In the genomic region with DNA sequence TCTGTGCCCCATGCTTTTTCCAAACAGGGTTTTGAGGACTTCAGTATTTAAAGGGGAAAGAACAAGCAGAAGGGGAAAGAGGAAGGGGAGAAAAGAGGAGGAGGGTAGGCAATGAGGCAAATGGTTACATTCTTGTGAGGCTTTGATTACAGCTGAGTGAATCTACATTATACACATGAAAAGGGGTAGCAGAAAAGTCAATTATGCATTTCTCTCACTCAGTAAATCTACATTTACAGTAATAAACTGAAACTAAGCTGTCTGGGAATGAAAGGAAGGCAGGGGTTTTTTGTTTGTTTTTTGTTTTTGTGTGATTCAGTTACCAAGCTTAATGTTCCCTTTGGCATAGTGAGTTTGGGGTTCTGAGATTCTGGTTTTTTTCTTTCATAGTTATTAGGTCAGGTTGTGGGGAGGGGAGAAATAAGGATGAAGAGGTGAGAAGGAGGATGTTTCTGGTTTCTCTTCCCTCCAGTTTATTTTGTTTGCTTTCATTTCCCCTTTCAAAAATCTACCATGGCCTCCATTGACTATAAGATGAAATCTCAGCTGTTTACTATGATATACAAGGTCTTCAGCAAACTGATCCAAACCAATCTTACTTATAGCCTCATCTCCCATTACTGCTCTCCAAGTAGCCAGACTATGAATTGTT, we compare ENCODE assay signal across 1 cellular context.
TF ChIP-seq lines count a peak whose summit lies in the region.

No MANE protein-coding gene starts in this region.

TF ChIP-seq in H1, 55 proteins besides CTCF, POLR2A, EP300 and RAD21 (continued from another document):
- TF ChIP-seq, protein P1, sequence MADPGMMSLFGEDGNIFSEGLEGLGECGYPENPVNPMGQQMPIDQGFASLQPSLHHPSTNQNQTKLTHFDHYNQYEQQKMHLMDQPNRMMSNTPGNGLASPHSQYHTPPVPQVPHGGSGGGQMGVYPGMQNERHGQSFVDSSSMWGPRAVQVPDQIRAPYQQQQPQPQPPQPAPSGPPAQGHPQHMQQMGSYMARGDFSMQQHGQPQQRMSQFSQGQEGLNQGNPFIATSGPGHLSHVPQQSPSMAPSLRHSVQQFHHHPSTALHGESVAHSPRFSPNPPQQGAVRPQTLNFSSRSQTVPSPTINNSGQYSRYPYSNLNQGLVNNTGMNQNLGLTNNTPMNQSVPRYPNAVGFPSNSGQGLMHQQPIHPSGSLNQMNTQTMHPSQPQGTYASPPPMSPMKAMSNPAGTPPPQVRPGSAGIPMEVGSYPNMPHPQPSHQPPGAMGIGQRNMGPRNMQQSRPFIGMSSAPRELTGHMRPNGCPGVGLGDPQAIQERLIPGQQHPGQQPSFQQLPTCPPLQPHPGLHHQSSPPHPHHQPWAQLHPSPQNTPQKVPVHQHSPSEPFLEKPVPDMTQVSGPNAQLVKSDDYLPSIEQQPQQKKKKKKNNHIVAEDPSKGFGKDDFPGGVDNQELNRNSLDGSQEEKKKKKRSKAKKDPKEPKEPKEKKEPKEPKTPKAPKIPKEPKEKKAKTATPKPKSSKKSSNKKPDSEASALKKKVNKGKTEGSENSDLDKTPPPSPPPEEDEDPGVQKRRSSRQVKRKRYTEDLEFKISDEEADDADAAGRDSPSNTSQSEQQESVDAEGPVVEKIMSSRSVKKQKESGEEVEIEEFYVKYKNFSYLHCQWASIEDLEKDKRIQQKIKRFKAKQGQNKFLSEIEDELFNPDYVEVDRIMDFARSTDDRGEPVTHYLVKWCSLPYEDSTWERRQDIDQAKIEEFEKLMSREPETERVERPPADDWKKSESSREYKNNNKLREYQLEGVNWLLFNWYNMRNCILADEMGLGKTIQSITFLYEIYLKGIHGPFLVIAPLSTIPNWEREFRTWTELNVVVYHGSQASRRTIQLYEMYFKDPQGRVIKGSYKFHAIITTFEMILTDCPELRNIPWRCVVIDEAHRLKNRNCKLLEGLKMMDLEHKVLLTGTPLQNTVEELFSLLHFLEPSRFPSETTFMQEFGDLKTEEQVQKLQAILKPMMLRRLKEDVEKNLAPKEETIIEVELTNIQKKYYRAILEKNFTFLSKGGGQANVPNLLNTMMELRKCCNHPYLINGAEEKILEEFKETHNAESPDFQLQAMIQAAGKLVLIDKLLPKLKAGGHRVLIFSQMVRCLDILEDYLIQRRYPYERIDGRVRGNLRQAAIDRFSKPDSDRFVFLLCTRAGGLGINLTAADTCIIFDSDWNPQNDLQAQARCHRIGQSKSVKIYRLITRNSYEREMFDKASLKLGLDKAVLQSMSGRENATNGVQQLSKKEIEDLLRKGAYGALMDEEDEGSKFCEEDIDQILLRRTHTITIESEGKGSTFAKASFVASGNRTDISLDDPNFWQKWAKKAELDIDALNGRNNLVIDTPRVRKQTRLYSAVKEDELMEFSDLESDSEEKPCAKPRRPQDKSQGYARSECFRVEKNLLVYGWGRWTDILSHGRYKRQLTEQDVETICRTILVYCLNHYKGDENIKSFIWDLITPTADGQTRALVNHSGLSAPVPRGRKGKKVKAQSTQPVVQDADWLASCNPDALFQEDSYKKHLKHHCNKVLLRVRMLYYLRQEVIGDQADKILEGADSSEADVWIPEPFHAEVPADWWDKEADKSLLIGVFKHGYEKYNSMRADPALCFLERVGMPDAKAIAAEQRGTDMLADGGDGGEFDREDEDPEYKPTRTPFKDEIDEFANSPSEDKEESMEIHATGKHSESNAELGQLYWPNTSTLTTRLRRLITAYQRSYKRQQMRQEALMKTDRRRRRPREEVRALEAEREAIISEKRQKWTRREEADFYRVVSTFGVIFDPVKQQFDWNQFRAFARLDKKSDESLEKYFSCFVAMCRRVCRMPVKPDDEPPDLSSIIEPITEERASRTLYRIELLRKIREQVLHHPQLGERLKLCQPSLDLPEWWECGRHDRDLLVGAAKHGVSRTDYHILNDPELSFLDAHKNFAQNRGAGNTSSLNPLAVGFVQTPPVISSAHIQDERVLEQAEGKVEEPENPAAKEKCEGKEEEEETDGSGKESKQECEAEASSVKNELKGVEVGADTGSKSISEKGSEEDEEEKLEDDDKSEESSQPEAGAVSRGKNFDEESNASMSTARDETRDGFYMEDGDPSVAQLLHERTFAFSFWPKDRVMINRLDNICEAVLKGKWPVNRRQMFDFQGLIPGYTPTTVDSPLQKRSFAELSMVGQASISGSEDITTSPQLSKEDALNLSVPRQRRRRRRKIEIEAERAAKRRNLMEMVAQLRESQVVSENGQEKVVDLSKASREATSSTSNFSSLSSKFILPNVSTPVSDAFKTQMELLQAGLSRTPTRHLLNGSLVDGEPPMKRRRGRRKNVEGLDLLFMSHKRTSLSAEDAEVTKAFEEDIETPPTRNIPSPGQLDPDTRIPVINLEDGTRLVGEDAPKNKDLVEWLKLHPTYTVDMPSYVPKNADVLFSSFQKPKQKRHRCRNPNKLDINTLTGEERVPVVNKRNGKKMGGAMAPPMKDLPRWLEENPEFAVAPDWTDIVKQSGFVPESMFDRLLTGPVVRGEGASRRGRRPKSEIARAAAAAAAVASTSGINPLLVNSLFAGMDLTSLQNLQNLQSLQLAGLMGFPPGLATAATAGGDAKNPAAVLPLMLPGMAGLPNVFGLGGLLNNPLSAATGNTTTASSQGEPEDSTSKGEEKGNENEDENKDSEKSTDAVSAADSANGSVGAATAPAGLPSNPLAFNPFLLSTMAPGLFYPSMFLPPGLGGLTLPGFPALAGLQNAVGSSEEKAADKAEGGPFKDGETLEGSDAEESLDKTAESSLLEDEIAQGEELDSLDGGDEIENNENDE (IDR thresholded peaks at IDR 0.05; ENCODE audit: insufficient replicate concordance, low read length): no peak
TF ChIP-seq in H1: peak in this region for 0.
